In the genomic region with DNA sequence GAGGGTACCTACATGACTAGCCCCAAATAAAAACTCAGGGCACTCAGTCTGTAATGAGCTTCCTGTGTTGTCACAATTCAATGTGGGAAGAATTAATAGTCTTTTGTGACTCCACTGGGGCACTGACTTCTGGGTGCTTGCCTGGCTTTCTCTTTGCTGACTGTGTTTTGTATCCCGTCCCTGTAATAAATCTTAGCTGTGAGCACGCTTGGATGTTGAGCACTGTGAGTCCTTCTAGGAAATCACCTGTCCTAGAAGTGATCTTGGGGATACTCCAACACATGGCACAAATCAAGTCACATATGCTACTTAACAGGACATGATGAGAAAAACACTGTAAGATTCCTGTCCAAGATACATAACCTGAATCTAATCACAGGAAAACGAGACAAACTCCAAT, we compare ENCODE assay signal across 12 cellular contexts.
DNase-seq lines count a peak whose midpoint lies in the region; ATAC-seq and TF ChIP-seq lines count a peak whose summit lies in the region.
"Had no signal": no experiment of that assay in that cellular context is flagged by ENCODE, and none has a peak within 500 bp of the region (broad histone marks: within the 10 kb centered on the region; RNA-seq: fewer than 3 reads in every experiment).

No MANE protein-coding gene starts in this region.

- POLR2A ChIA-PET in SK-N-SH (lab: Yijun Ruan, JAX), result no interaction called here

- no peaks in the 10 kb centered on the region for H3K9me3 ChIP-seq in gastrocnemius medialis
- no peaks in the 10 kb centered on the region for H3K9me3 ChIP-seq in right lobe of liver
- 0 out of 2 replicates have a peak, but pooled peaks cover 4% of the 10 kb centered on the region for H3K9me3 ChIP-seq in SK-N-SH
- H3K9me3 ChIP-seq: HAP-1 had no signal

- H3K27me3 ChIP-seq in gastrocnemius medialis (no peaks in the 10 kb centered on the region), right lobe of liver (no peaks in the 10 kb centered on the region), SK-N-SH (ENCODE audit: insufficient read depth) (no peaks in the 10 kb centered on the region)

- ATAC-seq in gastrocnemius medialis, result peak; percentile 69 to 89
- ATAC-seq in right lobe of liver, result no peak
- no peak for ATAC-seq in HG03045 (IDR thresholded peaks at IDR 0.05; ENCODE audit: unreplicated experiment)

- H3K4me1 ChIP-seq in gastrocnemius medialis, result peaks cover 0 to 3% of the 10 kb centered on the region in 2 donors
- H3K4me1 ChIP-seq in right lobe of liver, result peaks cover 0 to 6% (median 0%) of the 10 kb centered on the region in 4 donors
- no peaks in the 10 kb centered on the region for H3K4me1 ChIP-seq in SK-N-SH (ENCODE audit: control insufficient read depth in 1 of 2, insufficient read depth in 2 of 2, low read depth in 1 of 2, low read length in 1 of 2)
- H3K4me1 ChIP-seq: HAP-1 had no signal

- no peaks in the 10 kb centered on the region for H3K79me2 ChIP-seq in SK-N-SH (ENCODE audit: insufficient read depth)

- TF ChIP-seq EP300 in SK-N-SH (IDR thresholded peaks at IDR 0.05; ENCODE audit: borderline replicate concordance in 1 of 2, low read depth in 1 of 2, low read length in 1 of 2), result no peak

- no peak for TF ChIP-seq RAD21 in SK-N-SH (IDR thresholded peaks at IDR 0.05; ENCODE audit: low read length)

- H3K27me3 Mint-ChIP-seq in nephron progenitor cell (ENCODE audit: low read depth, poor library complexity), result no peaks in the 10 kb centered on the region
- H3K27me3 Mint-ChIP-seq: B cell; CD4-positive, alpha-beta T cell had no signal

- H3K27ac ChIP-seq in gastrocnemius medialis (peak overlapping the region in 1 of 4 donors; percentile 15), right lobe of liver (no peak overlapping the region), SK-N-SH (ENCODE audit: low read depth in 2 of 2, low read length in 1 of 2) (no peak overlapping the region)
- H3K27ac ChIP-seq: HL-60 had no signal

- H3K36me3 ChIP-seq in gastrocnemius medialis (peaks cover 0 to 5% of the 10 kb centered on the region in 2 donors), right lobe of liver (peaks cover 0 to 7% (median 1%) of the 10 kb centered on the region in 4 donors), SK-N-SH (replicated peaks in 1 of 2; ENCODE audit: control insufficient read depth in 1 of 2, insufficient read depth in 2 of 2, low read length in 1 of 2) (peaks cover 20 to 55% of the 10 kb centered on the region in 2 experiments)

- H3K9ac ChIP-seq in SK-N-SH, result no peak overlapping the region

- TF ChIP-seq CTCF in nephron progenitor cell (IDR thresholded peaks at IDR 0.05), result no peak
- no peak for TF ChIP-seq CTCF in gastrocnemius medialis (IDR thresholded peaks at IDR 0.05 in 4 of 5, conservative IDR thresholded peaks at IDR 0.05 in 1 of 5)
- TF ChIP-seq CTCF in right lobe of liver (IDR thresholded peaks at IDR 0.05), result no peak
- TF ChIP-seq CTCF in SK-N-SH (IDR thresholded peaks at IDR 0.05), result no peak

- no peak overlapping the region for H2AFZ ChIP-seq in SK-N-SH (ENCODE audit: low read depth)

- in situ Hi-C loops in G401 (cut with HindIII; ENCODE audit: low sequenced_read_pairs) (no loop called here), gastrocnemius medialis (cut with MboI; ENCODE audit: low sequenced_read_pairs in 4 of 4) (no loop called here)

- H3K4me3 ChIP-seq in gastrocnemius medialis (no peak overlapping the region), right lobe of liver (no peak overlapping the region), SK-N-SH (ENCODE audit: low read depth in 2 of 2, low read length in 1 of 2) (no peak overlapping the region)
- H3K4me3 ChIP-seq: HAP-1 had no signal

- no peak for TF ChIP-seq POLR2A in gastrocnemius medialis (IDR thresholded peaks at IDR 0.05)
- no peak for TF ChIP-seq POLR2A in right lobe of liver (IDR thresholded peaks at IDR 0.05)

- H3K27ac Mint-ChIP-seq in nephron progenitor cell, result peak overlapping the region; percentile 33
- H3K27ac Mint-ChIP-seq: B cell; CD4-positive, alpha-beta T cell had no signal

- peaks cover 3% of the 10 kb centered on the region for H3F3A ChIP-seq in SK-N-SH (replicated peaks; ENCODE audit: insufficient read depth)

- no peaks in the 10 kb centered on the region for H3K9me2 ChIP-seq in SK-N-SH

- H3K4me1 Mint-ChIP-seq in nephron progenitor cell, result peaks cover 10% of the 10 kb centered on the region
- H3K4me1 Mint-ChIP-seq: B cell had no signal

- 74% methylated on average over 3 of the region's 3 CpGs for WGBS in right lobe of liver (ENCODE audit: insufficient coverage, low coverage, low lambda C conversion rate, missing lambda C conversion rate)
- 99% methylated on average over 3 of the region's 3 CpGs for WGBS in SK-N-SH (ENCODE audit: low lambda C conversion rate)

- no peak overlapping the region for H3K4me2 ChIP-seq in SK-N-SH

- intact Hi-C loops in gastrocnemius medialis (cut with DNase I; ENCODE audit: low total_unique reads), result no loop called here
- intact Hi-C loops in right lobe of liver (cut with DNase I), result no loop called here

- H3K4me3 Mint-ChIP-seq in nephron progenitor cell, result no peak overlapping the region
- H3K4me3 Mint-ChIP-seq: B cell; CD4-positive, alpha-beta T cell had no signal

- peaks cover 62% of the 10 kb centered on the region for H3K36me3 Mint-ChIP-seq in nephron progenitor cell (ENCODE audit: low read depth)

- no peaks in the 10 kb centered on the region for H4K20me1 ChIP-seq in SK-N-SH (ENCODE audit: insufficient read depth)

- DNase-seq in G401 (ENCODE audit: low spot score) (peak; percentile 43), cerebellar cortex (ENCODE audit: low spot score) (peak; percentile 36), nephron progenitor cell (no peak), gastrocnemius medialis (peak in 1 of 2 donors; percentile 11), right lobe of liver (no peak), SK-N-SH (no peak)
- DNase-seq: CD4-positive, alpha-beta T cell; DMS79 had no signal

- CTCF ChIA-PET in SK-N-SH (lab: Yijun Ruan, JAX), result no interaction called here

- peaks cover 4% of the 10 kb centered on the region for H3K9me3 Mint-ChIP-seq in nephron progenitor cell
- H3K9me3 Mint-ChIP-seq: CD4-positive, alpha-beta T cell had no signal

TF ChIP-seq in SK-N-SH, 30 proteins besides CTCF, POLR2A, EP300 and RAD21:
- TF ChIP-seq FOXJ3 (CRISPR knock-in tag; IDR thresholded peaks at IDR 0.05) (no peak), POLR2AphosphoS5 (IDR thresholded peaks at IDR 0.05; ENCODE audit: low read depth, low read length) (no peak), RXRA (IDR thresholded peaks at IDR 0.05; ENCODE audit: borderline replicate concordance, low read depth) (no peak), JUND (IDR thresholded peaks at IDR 0.05) (no peak), FOSL2 (IDR thresholded peaks at IDR 0.05; ENCODE audit: borderline replicate concordance, low read depth) (no peak), FOXM1 (IDR thresholded peaks at IDR 0.05; ENCODE audit: low read depth) (no peak), MXI1 (IDR thresholded peaks at IDR 0.05; ENCODE audit: low read depth, low read length) (no peak), EZH2phosphoT487 (IDR thresholded peaks at IDR 0.05; ENCODE audit: borderline replicate concordance, low read depth) (no peak), RFX5 (IDR thresholded peaks at IDR 0.05; ENCODE audit: low read length) (no peak), TCF12 (IDR thresholded peaks at IDR 0.05) (no peak)
- TF ChIP-seq, protein P1, sequence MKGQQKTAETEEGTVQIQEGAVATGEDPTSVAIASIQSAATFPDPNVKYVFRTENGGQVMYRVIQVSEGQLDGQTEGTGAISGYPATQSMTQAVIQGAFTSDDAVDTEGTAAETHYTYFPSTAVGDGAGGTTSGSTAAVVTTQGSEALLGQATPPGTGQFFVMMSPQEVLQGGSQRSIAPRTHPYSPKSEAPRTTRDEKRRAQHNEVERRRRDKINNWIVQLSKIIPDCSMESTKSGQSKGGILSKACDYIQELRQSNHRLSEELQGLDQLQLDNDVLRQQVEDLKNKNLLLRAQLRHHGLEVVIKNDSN (IDR thresholded peaks at IDR 0.05; ENCODE audit: borderline replicate concordance, low read depth), result no peak
TF ChIP-seq in SK-N-SH: peak in this region for 0.

Comparison
In these comparisons a context has a peak if more than half of its experiments do, and no peak if none do; other contexts are left out.
1. DNase-seq: peak in G401 (single experiment) and cerebellar cortex (single experiment); none in nephron progenitor cell (single experiment), right lobe of liver (0 of 3) and SK-N-SH (single experiment).
2. ATAC-seq: peak in gastrocnemius medialis (2 of 2); none in right lobe of liver (0 of 4) and HG03045 (single experiment).